ENCODE assay signal across 2 cellular contexts in the genomic region with DNA sequence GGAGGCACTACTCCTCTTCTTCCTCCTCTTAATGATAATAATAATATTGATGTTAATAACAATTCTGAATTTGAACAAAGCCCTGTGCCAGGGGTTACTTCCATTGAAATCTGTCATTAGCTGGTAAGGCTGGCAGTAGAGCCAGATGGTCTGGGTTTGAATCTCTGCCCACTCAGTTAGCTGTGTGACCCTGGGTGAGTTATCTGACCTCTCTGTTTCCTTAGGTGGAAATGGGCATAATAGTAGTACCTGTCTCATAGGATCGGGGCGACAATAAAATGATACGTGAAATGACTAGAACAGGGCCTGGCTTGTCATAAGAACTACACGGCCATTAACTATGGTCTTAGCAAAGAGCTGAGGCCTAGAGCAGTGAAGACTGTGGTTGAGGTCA.
TF ChIP-seq lines count a peak whose summit lies in the region.

No MANE protein-coding gene starts in this region.

TF ChIP-seq in A549, 52 proteins besides CTCF, POLR2A, EP300 and RAD21:
- 0 out of 2 replicates have a peak, but pooled peaks have one; percentile 48 for TF ChIP-seq KDM1A (IDR thresholded peaks at IDR 0.05; ENCODE audit: low read depth)
- TF ChIP-seq RNF2 (IDR thresholded peaks at IDR 0.05; ENCODE audit: borderline replicate concordance, low read depth): no peak
- TF ChIP-seq, protein P1, sequence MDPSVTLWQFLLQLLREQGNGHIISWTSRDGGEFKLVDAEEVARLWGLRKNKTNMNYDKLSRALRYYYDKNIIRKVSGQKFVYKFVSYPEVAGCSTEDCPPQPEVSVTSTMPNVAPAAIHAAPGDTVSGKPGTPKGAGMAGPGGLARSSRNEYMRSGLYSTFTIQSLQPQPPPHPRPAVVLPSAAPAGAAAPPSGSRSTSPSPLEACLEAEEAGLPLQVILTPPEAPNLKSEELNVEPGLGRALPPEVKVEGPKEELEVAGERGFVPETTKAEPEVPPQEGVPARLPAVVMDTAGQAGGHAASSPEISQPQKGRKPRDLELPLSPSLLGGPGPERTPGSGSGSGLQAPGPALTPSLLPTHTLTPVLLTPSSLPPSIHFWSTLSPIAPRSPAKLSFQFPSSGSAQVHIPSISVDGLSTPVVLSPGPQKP (IDR thresholded peaks at IDR 0.05; ENCODE audit: low read depth, low read length): no peak
- no peak for TF ChIP-seq SMC3 (IDR thresholded peaks at IDR 0.05)

TF ChIP-seq in IMR-90, 13 proteins besides CTCF, POLR2A, EP300 and RAD21:
- TF ChIP-seq BHLHE40 (IDR thresholded peaks at IDR 0.05; ENCODE audit: low read depth, low read length): no peak
- no peak for TF ChIP-seq MAZ (IDR thresholded peaks at IDR 0.05; ENCODE audit: borderline replicate concordance, low read depth, low read length)
- TF ChIP-seq FOS (IDR thresholded peaks at IDR 0.05; ENCODE audit: low read depth, low read length): no peak
- TF ChIP-seq RCOR1 (IDR thresholded peaks at IDR 0.05; ENCODE audit: insufficient replicate concordance, low read length): no peak
- TF ChIP-seq MAFK (IDR thresholded peaks at IDR 0.05; ENCODE audit: low read depth, low read length): no peak
- no peak for TF ChIP-seq CEBPB (IDR thresholded peaks at IDR 0.05; ENCODE audit: low read depth, low read length)
- no peak for TF ChIP-seq SMC3 (IDR thresholded peaks at IDR 0.05; ENCODE audit: low read depth, low read length)
- TF ChIP-seq, protein P1 (IDR thresholded peaks at IDR 0.05; ENCODE audit: borderline replicate concordance, low read depth, low read length): no peak
- TF ChIP-seq NFE2L2 (IDR thresholded peaks at IDR 0.05; ENCODE audit: low read depth, low read length): no peak
- TF ChIP-seq, protein P2, sequence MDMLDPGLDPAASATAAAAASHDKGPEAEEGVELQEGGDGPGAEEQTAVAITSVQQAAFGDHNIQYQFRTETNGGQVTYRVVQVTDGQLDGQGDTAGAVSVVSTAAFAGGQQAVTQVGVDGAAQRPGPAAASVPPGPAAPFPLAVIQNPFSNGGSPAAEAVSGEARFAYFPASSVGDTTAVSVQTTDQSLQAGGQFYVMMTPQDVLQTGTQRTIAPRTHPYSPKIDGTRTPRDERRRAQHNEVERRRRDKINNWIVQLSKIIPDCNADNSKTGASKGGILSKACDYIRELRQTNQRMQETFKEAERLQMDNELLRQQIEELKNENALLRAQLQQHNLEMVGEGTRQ (IDR thresholded peaks at IDR 0.05; ENCODE audit: low read depth, low read length): no peak
- no peak for TF ChIP-seq MXI1 (IDR thresholded peaks at IDR 0.05; ENCODE audit: borderline replicate concordance, low read depth, low read length)
- no peak for TF ChIP-seq CHD1 (IDR thresholded peaks at IDR 0.05; ENCODE audit: low read depth, low read length)
- no peak for TF ChIP-seq RFX5 (IDR thresholded peaks at IDR 0.05; ENCODE audit: low read depth, low read length)
